ENCODE assay signal across 10 cellular contexts in the genomic region with DNA sequence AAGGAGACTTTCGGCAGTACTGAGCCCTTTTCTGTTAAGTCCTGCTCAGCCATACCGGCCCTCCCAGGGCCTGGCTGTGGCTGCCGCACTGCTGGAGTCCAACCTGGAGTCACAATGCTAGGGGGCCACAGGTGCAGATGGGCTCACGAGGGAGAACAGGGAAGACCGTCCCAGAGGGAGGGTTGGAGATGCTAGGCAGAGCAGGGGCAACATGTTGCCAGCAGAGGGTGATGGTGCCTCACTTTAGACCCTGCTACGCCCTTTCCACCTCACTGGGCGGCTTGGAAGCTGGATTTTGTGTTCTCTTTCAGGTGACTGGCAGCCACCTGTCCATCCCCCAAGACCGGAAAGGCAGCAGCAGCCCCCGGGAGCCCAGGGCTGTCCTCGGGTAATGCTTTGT. TPM values are rescaled to one million over a fixed set of nuclear protein-coding genes. Genes with fewer than 3 reads are reported as not detected.
A peak's percentile ranks its signal among the peaks of the same experiment; 100 is the strongest.
DNase-seq lines count a peak whose midpoint lies in the region; TF ChIP-seq lines count a peak whose summit lies in the region.
"Not testable (repeated sequence)": the region's sequence is repeated elsewhere in the genome, so short reads cannot be mapped to it uniquely, and the experiment has no call there.
"Had no signal": no experiment of that assay in that cellular context is flagged by ENCODE, and none has a peak within 500 bp of the region (broad histone marks: within the 10 kb centered on the region; RNA-seq: fewer than 3 reads in every experiment).

No MANE protein-coding gene starts in this region.

- H3K36me3 ChIP-seq in endodermal cell (ENCODE audit: control insufficient read depth, insufficient read depth, low read length) = not testable (repeated sequence)

- peak; percentile 31 for DNase-seq in Ammon's horn (ENCODE audit: low spot score)
- DNase-seq in GM13976 (ENCODE audit: low spot score) = peak; percentile 40
- DNase-seq in OCI-M1 (lab: John Stamatoyannopoulos, UW) = peak; percentile 61
- peak; percentile 57 for DNase-seq in activated T-cell treated with anti-CD3 and anti-CD28 coated beads, Interleukin-2, amount 50 U/mL, for 24 hours
- peak; percentile 79 for DNase-seq in endodermal cell
- peak; percentile 53 for DNase-seq in kidney tubule cell (ENCODE audit: low spot score)
- DNase-seq in retinal pigment epithelial cell (ENCODE audit: low read depth) = not testable (repeated sequence)

- WGBS in endodermal cell (ENCODE audit: insufficient coverage in 1 of 2, insufficient read length in 1 of 2), 2 experiments = 31 to 40% methylated on average over 3 to 10 of the region's 10 CpGs

- H3K27ac Mint-ChIP-seq in activated T-cell treated with anti-CD3 and anti-CD28 coated beads, Interleukin-2, amount 50 U/mL, for 24 hours; endodermal cell: not testable (repeated sequence)

- peak; percentile 52 for TF ChIP-seq CTCF in GM13976 (IDR thresholded peaks at IDR 0.05; ENCODE audit: borderline replicate concordance, control extremely low read depth, extremely low read depth, insufficient read depth, missing control alignments)
- TF ChIP-seq CTCF in endodermal cell (conservative IDR thresholded peaks at IDR 0.05) = peak; percentile 73
- peak; percentile 45 for TF ChIP-seq CTCF in retinal pigment epithelial cell (conservative IDR thresholded peaks at IDR 0.05; ENCODE audit: low read depth, low read length)

- in situ Hi-C loops in GM13976 (cut with MboI; ENCODE audit: low sequenced_read_pairs, unreplicated experiment) = loop anchor here (25.0 kb wide), 1 partner anchor 192 kb away; no protein-coding TSS in a partner anchor

- H3K9me3 Mint-ChIP-seq in activated T-cell treated with anti-CD3 and anti-CD28 coated beads, Interleukin-2, amount 50 U/mL, for 24 hours = not testable (repeated sequence)
- H3K9me3 Mint-ChIP-seq in endodermal cell = peaks cover 72% of the 10 kb centered on the region

- TF ChIP-seq EP300 in Ishikawa (IDR thresholded peaks at IDR 0.05; ENCODE audit: borderline replicate concordance) = not testable (repeated sequence)

- peaks cover 45% of the 10 kb centered on the region for H3K27me3 Mint-ChIP-seq in activated T-cell treated with anti-CD3 and anti-CD28 coated beads, Interleukin-2, amount 50 U/mL, for 24 hours
- H3K27me3 Mint-ChIP-seq in endodermal cell (ENCODE audit: insufficient read depth) = not testable (repeated sequence)

- H3K9me3 ChIP-seq in endodermal cell (ENCODE audit: control insufficient read depth, low read length) = not testable (repeated sequence)

- H3K27me3 ChIP-seq in endodermal cell (ENCODE audit: control insufficient read depth, insufficient read depth, low read length, poor library complexity, severe bottlenecking) = not testable (repeated sequence)

- peaks cover 23% of the 10 kb centered on the region for H3K4me1 Mint-ChIP-seq in activated T-cell treated with anti-CD3 and anti-CD28 coated beads, Interleukin-2, amount 50 U/mL, for 24 hours (ENCODE audit: low read depth)
- not testable (repeated sequence) for H3K4me1 Mint-ChIP-seq in endodermal cell

- not testable (repeated sequence) for H3K4me3 ChIP-seq in endodermal cell (ENCODE audit: low read length); retinal pigment epithelial cell (ENCODE audit: low read length)

- not testable (repeated sequence) for H3K27ac ChIP-seq in endodermal cell (ENCODE audit: low read depth, low read length)

- not testable (repeated sequence) for H3K36me3 Mint-ChIP-seq in activated T-cell treated with anti-CD3 and anti-CD28 coated beads, Interleukin-2, amount 50 U/mL, for 24 hours (ENCODE audit: low read depth); endodermal cell (ENCODE audit: low read depth)

- not testable (repeated sequence) for H3K9ac ChIP-seq in endodermal cell (ENCODE audit: extremely low read depth, low read length, poor library complexity, severe bottlenecking)

- not testable (repeated sequence) for H3K4me3 Mint-ChIP-seq in activated T-cell treated with anti-CD3 and anti-CD28 coated beads, Interleukin-2, amount 50 U/mL, for 24 hours; endodermal cell

- peak; percentile 67 for TF ChIP-seq RAD21 in Ishikawa (IDR thresholded peaks at IDR 0.05; ENCODE audit: low read depth)

- H3K4me1 ChIP-seq in endodermal cell (ENCODE audit: control insufficient read depth, insufficient read depth, low read length) = not testable (repeated sequence)

RNA-seq across cellular contexts. Expression of gene CXorf49, which starts 48.1 kb away (rescaled TPM):
- not detected for total RNA-seq in endodermal cell
- not detected for polyA plus RNA-seq in endodermal cell (2013, experiment 1 of 2)
- polyA plus RNA-seq in endodermal cell (2013, experiment 2 of 2) = not detected
- total RNA-seq: ovary, vagina had no signal
- polyA plus RNA-seq: ovary had no signal

RNA-seq across cellular contexts. Expression of gene CXCR3, which starts 51.6 kb away (rescaled TPM):
- total RNA-seq in endodermal cell = not detected
- not detected for polyA plus RNA-seq in endodermal cell (2013, experiment 1 of 2)
- not detected for polyA plus RNA-seq in endodermal cell (2013, experiment 2 of 2)
- total RNA-seq: vagina had no signal
